In genomic region chr1:236143104-236143948, GRCh38 we compare ENCODE assay signal across 8 cellular contexts. TPM values are rescaled to one million over a fixed set of nuclear protein-coding genes. Genes with fewer than 3 reads are reported as not detected.
DNase-seq lines count a peak whose midpoint lies in the region; ATAC-seq and TF ChIP-seq lines count a peak whose summit lies in the region.

No MANE protein-coding gene starts in this region.

- 0 to 15% methylated on average over 1 to 34 of the region's 39 CpGs for WGBS in transverse colon (ENCODE audit: low coverage in 1 of 2), 2 donors

- ATAC-seq in GM19452 (IDR thresholded peaks at IDR 0.05; ENCODE audit: unreplicated experiment) (peak; percentile 22), esophagus mucosa (peak; percentile 67)
- peak; percentile 44 for ATAC-seq in naive thymus-derived CD4-positive, alpha-beta T cell

- intact Hi-C loops in CD14-positive monocyte (cut with micrococcal nuclease) (no loop called here), transverse colon (cut with DNase I; ENCODE audit: low total_unique reads) (no loop called here)
- intact Hi-C loops in naive thymus-derived CD4-positive, alpha-beta T cell (cut with micrococcal nuclease), result loop anchor here (1.0 to 10.0 kb wide), 4 partner anchors 14 to 461 kb away; partner anchors contain the start of genes HEATR1 (in 1 of the 2) and LGALS8 (in 1 of the 2)

- DNase-seq in CD14-positive monocyte (ENCODE audit: low spot score) (no peak), HL-60 (ENCODE audit: low read depth in 1 of 2, low spot score in 1 of 2) (peak in 1 of 2 experiments; percentile 68), transverse colon (no peak), GDM1 (lab: John Stamatoyannopoulos, UW) (no peak)
- peak; percentile 35 to 53 for DNase-seq in activated CD4-positive, alpha-beta T cell treated with anti-CD3 and anti-CD28 coated beads, Interleukin-2, amount 50 U/mL, for 48 hours
- DNase-seq in naive thymus-derived CD4-positive, alpha-beta T cell, result peak in 7 of 9 donors; percentile 13 to 39 (median 24)

- H3K36me3 ChIP-seq in naive thymus-derived CD4-positive, alpha-beta T cell (ENCODE audit: control insufficient read depth in 2 of 3, insufficient read depth in 3 of 3, low read length in 3 of 3), result no peaks in the 10 kb centered on the region
- no peaks in the 10 kb centered on the region for H3K36me3 ChIP-seq in transverse colon

- peaks cover 28 to 36% (median 31%) of the 10 kb centered on the region in 3 donors for H3K27me3 Mint-ChIP-seq in CD14-positive monocyte (ENCODE audit: low read depth in 3 of 3)
- H3K27me3 Mint-ChIP-seq in naive thymus-derived CD4-positive, alpha-beta T cell, result peaks cover 11 to 41% (median 16%) of the 10 kb centered on the region in 5 donors

- peak overlapping the region; percentile 50 for H3K4me3 ChIP-seq in HL-60 (replicated peaks; ENCODE audit: insufficient read depth, low read length)
- peak overlapping the region; percentile 91 for H3K4me3 ChIP-seq in naive thymus-derived CD4-positive, alpha-beta T cell (ENCODE audit: low read length)
- peak overlapping the region; percentile 54 to 86 (median 68) for H3K4me3 ChIP-seq in transverse colon

- in situ Hi-C loops in transverse colon (cut with MboI; ENCODE audit: low pct_ligation_motif_present in 1 of 4, low pct_unique_long_range_greater_than_20kb in 1 of 4, low sequenced_read_pairs in 3 of 4), result no loop called here

- CTCF ChIA-PET in naive thymus-derived CD4-positive, alpha-beta T cell (lab: Charles Lee), result no interaction called here

- H3K4me3 Mint-ChIP-seq in CD14-positive monocyte, result peak overlapping the region; percentile 100
- H3K4me3 Mint-ChIP-seq in naive thymus-derived CD4-positive, alpha-beta T cell, result peak overlapping the region; percentile 87 to 99 (median 97)

- H3K27ac ChIP-seq in HL-60 (replicated peaks), result no peak overlapping the region
- peak overlapping the region; percentile 7 for H3K27ac ChIP-seq in naive thymus-derived CD4-positive, alpha-beta T cell (ENCODE audit: low read depth, low read length)
- peak overlapping the region; percentile 46 to 80 (median 68) for H3K27ac ChIP-seq in transverse colon

- no peak for TF ChIP-seq CTCF in CD14-positive monocyte (IDR thresholded peaks at IDR 0.05)
- no peak for TF ChIP-seq CTCF in HL-60 (IDR thresholded peaks at IDR 0.05; ENCODE audit: insufficient read depth, low read length)
- no peak for TF ChIP-seq CTCF in transverse colon (IDR thresholded peaks at IDR 0.05)

- peaks cover 0 to 15% (median 2%) of the 10 kb centered on the region in 7 donors for H3K9me3 Mint-ChIP-seq in CD14-positive monocyte
- peaks cover 0 to 1% (median 0%) of the 10 kb centered on the region in 11 donors for H3K9me3 Mint-ChIP-seq in naive thymus-derived CD4-positive, alpha-beta T cell

- H3K36me3 Mint-ChIP-seq in CD14-positive monocyte, result peaks cover 16 to 23% of the 10 kb centered on the region in 2 donors
- H3K36me3 Mint-ChIP-seq in naive thymus-derived CD4-positive, alpha-beta T cell, result peaks cover 0 to 2% (median 0%) of the 10 kb centered on the region in 5 donors

- H3K4me1 ChIP-seq in naive thymus-derived CD4-positive, alpha-beta T cell (ENCODE audit: control insufficient read depth in 2 of 2, insufficient read depth in 2 of 2, low read length in 2 of 2), result peaks cover 12 to 15% of the 10 kb centered on the region in 2 donors
- H3K4me1 ChIP-seq in transverse colon, result peaks cover 0 to 40% (median 19%) of the 10 kb centered on the region in 4 donors

- no peaks in the 10 kb centered on the region for H3K9me3 ChIP-seq in naive thymus-derived CD4-positive, alpha-beta T cell (ENCODE audit: control insufficient read depth in 2 of 3, low read length in 3 of 3)
- H3K9me3 ChIP-seq in transverse colon, result no peaks in the 10 kb centered on the region

- H3K27me3 ChIP-seq in HL-60 (ENCODE audit: insufficient read depth, poor library complexity, severe bottlenecking), result peaks cover 27% of the 10 kb centered on the region
- H3K27me3 ChIP-seq in naive thymus-derived CD4-positive, alpha-beta T cell (ENCODE audit: control insufficient read depth in 2 of 2, insufficient read depth in 2 of 2, low read length in 2 of 2), result no peaks in the 10 kb centered on the region
- peaks cover 11% of the 10 kb centered on the region for H3K27me3 ChIP-seq in transverse colon

- H3K27ac Mint-ChIP-seq in CD14-positive monocyte, result peak overlapping the region in 6 of 7 donors; percentile 41 to 85 (median 64)
- peak overlapping the region in 5 of 9 donors; percentile 44 to 85 (median 68) for H3K27ac Mint-ChIP-seq in naive thymus-derived CD4-positive, alpha-beta T cell

- no peak for TF ChIP-seq POLR2A in transverse colon (IDR thresholded peaks at IDR 0.05)

- TF ChIP-seq EP300 in transverse colon (IDR thresholded peaks at IDR 0.05; ENCODE audit: low read depth), result no peak

- H3K4me1 Mint-ChIP-seq in CD14-positive monocyte, result peaks cover 47% of the 10 kb centered on the region
- peaks cover 33 to 60% (median 39%) of the 10 kb centered on the region in 7 donors for H3K4me1 Mint-ChIP-seq in naive thymus-derived CD4-positive, alpha-beta T cell

- POLR2A ChIA-PET in naive thymus-derived CD4-positive, alpha-beta T cell (lab: Charles Lee), result interaction anchor here (0.7 kb wide), 1 partner anchor 78 kb away, joined by 3 read pairs; the partner anchor contains the start of gene NID1

RNA-seq across cellular contexts. Expression of gene GPR137B, which starts 1.0 kb away (rescaled TPM):
- 10 to 100 TPM in 1 of 2 donors, 1 to 10 TPM in 1; 8.7 to 10.8 TPM for polyA plus RNA-seq in CD14-positive monocyte
- total RNA-seq in esophagus mucosa, result 3.8 TPM
- total RNA-seq in naive thymus-derived CD4-positive, alpha-beta T cell, result 10 to 100 TPM in 1 of 5 experiments, 1 to 10 TPM in 4; 6.4 to 15.3 (median 7.0) TPM
- 1 to 10 TPM; 2.8 to 3.9 TPM for polyA plus RNA-seq in naive thymus-derived CD4-positive, alpha-beta T cell
- total RNA-seq in transverse colon, result 10 to 100 TPM in 3 of 4 donors, 1 to 10 TPM in 1; 6.0 to 16.2 (median 11.5) TPM

Comparison
In these comparisons a context has a peak if more than half of its experiments do, and no peak if none do; other contexts are left out.
1. DNase-seq: peak in activated CD4-positive, alpha-beta T cell treated with anti-CD3 and anti-CD28 coated beads, Interleukin-2, amount 50 U/mL, for 48 hours (2 of 2) and naive thymus-derived CD4-positive, alpha-beta T cell (7 of 9); none in CD14-positive monocyte (single experiment), transverse colon (single experiment) and GDM1 (single experiment).
2. intact Hi-C loops: an anchor here in naive thymus-derived CD4-positive, alpha-beta T cell (1.0 to 10.0 kb wide); none called in CD14-positive monocyte and transverse colon.
3. Peak in every context shown above with its lines, with median percentiles within 50 percentile points of each other: ATAC-seq and H3K4me3 ChIP-seq.